ENCODE assay signal across 7 cellular contexts in the genomic region with DNA sequence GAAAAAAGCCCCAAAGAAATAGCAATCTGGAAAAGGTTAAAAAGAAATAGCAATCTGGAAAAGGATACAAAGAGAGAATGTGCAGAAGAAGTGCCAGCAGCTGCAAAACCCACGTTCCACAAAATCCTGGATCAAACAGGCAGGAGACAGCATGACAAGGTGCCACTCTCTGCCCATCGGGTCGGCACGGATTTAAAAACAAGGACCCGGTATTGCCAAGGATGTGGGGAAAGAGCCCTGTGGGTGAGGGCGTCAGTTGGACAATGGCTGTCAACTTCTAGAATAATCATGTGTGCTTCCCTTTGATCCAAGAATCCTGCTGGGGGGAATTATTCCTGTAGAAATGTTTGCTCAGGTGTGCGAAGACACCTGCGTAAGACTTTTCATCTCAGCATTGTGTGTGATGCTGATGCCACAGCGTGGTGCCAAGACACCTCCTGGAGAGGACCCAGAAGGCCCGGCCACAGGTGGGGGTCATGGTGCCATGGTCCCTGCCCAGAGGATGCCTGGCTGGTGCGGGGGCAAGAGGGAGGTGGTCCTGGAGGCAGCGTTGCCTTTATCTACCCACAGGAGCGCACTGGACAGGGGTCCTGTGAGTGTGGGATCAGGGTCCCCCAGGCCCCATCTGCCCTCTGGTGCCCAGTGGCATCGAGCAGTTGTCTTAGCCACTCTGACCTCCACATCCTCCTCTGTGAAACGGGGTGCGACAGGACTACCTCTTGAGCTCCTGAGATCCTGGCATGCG.
DNase-seq lines count a peak whose midpoint lies in the region; TF ChIP-seq lines count a peak whose summit lies in the region.
"Not testable (repeated sequence)": the region's sequence is repeated elsewhere in the genome, so short reads cannot be mapped to it uniquely, and the experiment has no call there.

No MANE protein-coding gene starts in this region.

- H2BK5ac ChIP-seq in H9 (ENCODE audit: insufficient read length, low read length); neuronal stem cell (ENCODE audit: low read length): not testable (repeated sequence)

- not testable (repeated sequence) for H3K27ac ChIP-seq in H9 (ENCODE audit: insufficient read length, low read depth, low read length); neuronal stem cell (replicated peaks; ENCODE audit: low read length); stomach

- no CpG with 5 or more reads among the region's 17 CpGs for WGBS in H9 (ENCODE audit: extremely low coverage, insufficient read length, low lambda C conversion rate)
- WGBS in neuronal stem cell (ENCODE audit: extremely low coverage in 2 of 2, insufficient read length in 2 of 2, insufficient replicate concordance in 1 of 2), 2 donors = no CpG with 5 or more reads among the region's 17 CpGs
- 76 to 91% (median 88%) methylated on average over 11 to 17 of the region's 17 CpGs for WGBS in stomach, 5 donors

- H3K18ac ChIP-seq in H9 (ENCODE audit: insufficient read length, low read depth, low read length) = not testable (repeated sequence)
- H3K18ac ChIP-seq in neuronal stem cell (ENCODE audit: low read length) = peak overlapping the region; percentile 38

- H3K9me3 ChIP-seq in H9 (ENCODE audit: control insufficient read depth, low read depth, low read length); neuronal stem cell (replicated peaks in 1 of 2; ENCODE audit: control insufficient read depth in 2 of 2, insufficient read depth in 1 of 2, low read depth in 1 of 2, low read length in 2 of 2); stomach: not testable (repeated sequence)

- not testable (repeated sequence) for H3K23ac ChIP-seq in H9 (ENCODE audit: insufficient read length, low read depth, low read length); neuronal stem cell (ENCODE audit: low read depth, low read length, poor library complexity)

- not testable (repeated sequence) for H3K9ac ChIP-seq in H9 (ENCODE audit: extremely low read depth, insufficient read length, low read length); neuronal stem cell (ENCODE audit: low read depth, low read length, poor library complexity)

- TF ChIP-seq POLR2A in stomach (IDR thresholded peaks at IDR 0.05) = not testable (repeated sequence)

- TF ChIP-seq CTCF in H9 (conservative IDR thresholded peaks at IDR 0.05); stomach (IDR thresholded peaks at IDR 0.05): not testable (repeated sequence)

- not testable (repeated sequence) for H3K9me3 Mint-ChIP-seq in H9

- H3K4me2 ChIP-seq in H9 (ENCODE audit: insufficient read depth, insufficient read length, low read length); neuronal stem cell (ENCODE audit: insufficient read depth, low read length, poor library complexity, severe bottlenecking): not testable (repeated sequence)

- not testable (repeated sequence) for H2BK20ac ChIP-seq in H9 (ENCODE audit: low read depth, low read length, poor library complexity, severe bottlenecking)

- H4K91ac ChIP-seq in H9 (ENCODE audit: insufficient read length, low read depth, low read length) = not testable (repeated sequence)
- H4K91ac ChIP-seq in neuronal stem cell (ENCODE audit: low read depth, low read length, poor library complexity) = peak overlapping the region; percentile 79

- H3K27ac Mint-ChIP-seq in H9 = not testable (repeated sequence)

- H3K27me3 Mint-ChIP-seq in H9 (ENCODE audit: low read depth) = not testable (repeated sequence)

- H3K36me3 Mint-ChIP-seq in H9 (ENCODE audit: insufficient read depth in 1 of 3, low read depth in 3 of 3) = not testable (repeated sequence)

- not testable (repeated sequence) for H3K79me2 ChIP-seq in H9 (ENCODE audit: insufficient read depth, low read length)

- H4K5ac ChIP-seq in H9 (ENCODE audit: insufficient read length, low read depth, low read length) = not testable (repeated sequence)

- H3K56ac ChIP-seq in H9 (ENCODE audit: insufficient read length, low read depth, low read length) = not testable (repeated sequence)

- H3K4me1 Mint-ChIP-seq in H9 = peaks cover 12 to 16% of the 10 kb centered on the region in 2 experiments

- not testable (repeated sequence) for H2BK12ac ChIP-seq in H9 (ENCODE audit: insufficient read length, low read depth, low read length); neuronal stem cell (ENCODE audit: low read length)

- not testable (repeated sequence) for TF ChIP-seq EP300 in stomach (IDR thresholded peaks at IDR 0.05)

- peak; percentile 20 for DNase-seq in H9
- DNase-seq in NCI-H146 treated with DMSO at 0.1 percent for 48 hours (lab: John Stamatoyannopoulos, UW; ENCODE audit: unreplicated experiment) = peak; percentile 66
- peak; percentile 86 for DNase-seq in NCI-H69 (lab: John Stamatoyannopoulos, UW)
- DNase-seq in activated effector memory CD4-positive, alpha-beta T cell treated with anti-CD3 and anti-CD28 coated beads, Interleukin-2, amount 50 U/mL, for 16 hours = peak; percentile 30
- DNase-seq in cardiac septum (ENCODE audit: low spot score) = peak; percentile 36
- DNase-seq in neuronal stem cell (ENCODE audit: low spot score) = not testable (repeated sequence)
- DNase-seq in stomach = peak; percentile 8

- intact Hi-C loops in cardiac septum (cut with DNase I); stomach (cut with DNase I; ENCODE audit: low total_unique reads): not testable (repeated sequence)

- H3K27me3 ChIP-seq in H9 (ENCODE audit: insufficient read depth, low read length); neuronal stem cell (ENCODE audit: control insufficient read depth in 3 of 3, insufficient read depth in 3 of 3, low read depth in 1 of 3, low read length in 3 of 3): not testable (repeated sequence)
- peaks cover 0 to 19% (median 0%) of the 10 kb centered on the region in 3 donors for H3K27me3 ChIP-seq in stomach

- H3K14ac ChIP-seq in H9 (ENCODE audit: insufficient read depth, low read length); neuronal stem cell (ENCODE audit: low read length): not testable (repeated sequence)

- not testable (repeated sequence) for H3K4me3 Mint-ChIP-seq in H9

- H4K20me1 ChIP-seq in H9 (ENCODE audit: control insufficient read depth, insufficient read depth, insufficient read length) = not testable (repeated sequence)

- H2BK120ac ChIP-seq in H9 (ENCODE audit: low read depth, low read length, poor library complexity, severe bottlenecking); neuronal stem cell (ENCODE audit: low read depth, low read length): not testable (repeated sequence)

- not testable (repeated sequence) for H2AFZ ChIP-seq in H9 (ENCODE audit: low read length); neuronal stem cell (ENCODE audit: low read length)

- H3T11ph ChIP-seq in H9 (ENCODE audit: low read length) = not testable (repeated sequence)

- H3K4me1 ChIP-seq in H9 (ENCODE audit: insufficient read depth, low read length); neuronal stem cell (ENCODE audit: control insufficient read depth in 2 of 2, insufficient read depth in 1 of 2, low read depth in 1 of 2, low read length in 2 of 2); stomach: not testable (repeated sequence)

- H2BK15ac ChIP-seq in H9 (ENCODE audit: low read depth, low read length); neuronal stem cell (ENCODE audit: low read length): not testable (repeated sequence)

- not testable (repeated sequence) for H3K36me3 ChIP-seq in neuronal stem cell (replicated peaks in 1 of 2; ENCODE audit: control insufficient read depth in 2 of 2, insufficient read depth in 2 of 2, low read length in 2 of 2); stomach

- not testable (repeated sequence) for H3K23me2 ChIP-seq in H9 (ENCODE audit: insufficient read length, low read depth, low read length, poor library complexity, severe bottlenecking)

- not testable (repeated sequence) for H4K8ac ChIP-seq in H9 (replicated peaks; ENCODE audit: insufficient read length, low read depth, low read length); neuronal stem cell (ENCODE audit: low read depth, low read length)

- not testable (repeated sequence) for H3K4me3 ChIP-seq in neuronal stem cell (ENCODE audit: low read length in 2 of 2); stomach

- H2AK5ac ChIP-seq in H9 (ENCODE audit: insufficient read length, low read length); neuronal stem cell (ENCODE audit: low read depth, low read length): not testable (repeated sequence)

- H3K79me1 ChIP-seq in H9 (ENCODE audit: insufficient read depth, low read depth, low read length, poor library complexity, severe bottlenecking); neuronal stem cell (ENCODE audit: low read depth, low read length): not testable (repeated sequence)

- not testable (repeated sequence) for H3K4ac ChIP-seq in H9 (ENCODE audit: low read depth, low read length); neuronal stem cell (ENCODE audit: low read length)
